Comparison of ENCODE assay signal across 11 cellular contexts in the genomic region with DNA sequence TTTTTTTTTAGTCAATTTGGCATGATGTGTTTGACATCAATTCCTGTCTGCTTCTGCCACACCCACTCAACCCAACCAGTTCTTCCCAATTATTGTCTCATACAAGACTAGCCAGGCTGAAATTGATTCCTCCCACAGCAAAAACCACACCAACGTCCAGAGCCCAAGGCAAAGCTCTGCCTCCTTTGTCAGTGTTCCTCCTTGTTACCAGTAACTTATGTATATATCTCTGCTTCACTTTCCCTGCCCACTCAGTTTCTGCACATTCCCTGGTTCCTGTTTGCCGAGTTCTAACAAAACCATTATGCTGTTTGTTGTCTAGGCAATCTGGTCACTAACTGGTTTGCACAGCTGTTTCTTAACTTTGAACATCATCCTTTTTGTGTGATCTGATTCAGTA.
"Had no signal": no experiment of that assay in that cellular context is flagged by ENCODE, and none has a peak within 500 bp of the region (broad histone marks: within the 10 kb centered on the region; RNA-seq: fewer than 3 reads in every experiment).

No MANE protein-coding gene starts in this region.

- H3K4me1 ChIP-seq: left lung, upper lobe of right lung had no signal

- H3K4me3 ChIP-seq: left lung, thoracic aorta, upper lobe of right lung had no signal

- DNase-seq: activated naive CD4-positive, alpha-beta T cell; brain microvascular endothelial cell; cerebellar nuclear complex; effector CD8-positive, alpha-beta T cell; kidney; naive thymus-derived CD8-positive, alpha-beta T cell; stimulated activated CD4-positive, alpha-beta T cell treated with anti-CD3 and anti-CD28 coated beads, Interleukin-1b, Interleukin-23, amount 100 ng/mL, for 48 hours; upper lobe of right lung had no signal

- H3K27me3 ChIP-seq: brain microvascular endothelial cell, left lung, upper lobe of right lung had no signal

- H3K9me3 ChIP-seq: left lung, thoracic aorta, upper lobe of right lung had no signal

- H3K36me3 ChIP-seq: brain microvascular endothelial cell, left lung, thoracic aorta, upper lobe of right lung had no signal

- ATAC-seq: activated CD4-positive, CD25-positive, alpha-beta regulatory T cell treated with anti-CD3 and anti-CD28 coated beads, Interleukin-2, amount 50 U/mL, for 24 hours; left lung; naive thymus-derived CD8-positive, alpha-beta T cell; upper lobe of right lung had no signal

- H3K27ac ChIP-seq: brain microvascular endothelial cell, left lung, thoracic aorta, upper lobe of right lung had no signal
